ENCODE assay signal across 16 cellular contexts in genomic region chr11:19393941-19394340, GRCh38.
A peak's percentile ranks its signal among the peaks of the same experiment; 100 is the strongest.
DNase-seq lines count a peak whose midpoint lies in the region; TF ChIP-seq lines count a peak whose summit lies in the region.
"Had no signal": no experiment of that assay in that cellular context is flagged by ENCODE, and none has a peak within 500 bp of the region (broad histone marks: within the 10 kb centered on the region; RNA-seq: fewer than 3 reads in every experiment).

No MANE protein-coding gene starts in this region.

- DNase-seq in AG10803 (ENCODE audit: low read depth) (peak; percentile 61), HT1080 (ENCODE audit: low read depth) (peak; percentile 30), choroid plexus epithelial cell (ENCODE audit: low read depth) (peak; percentile 53), iris pigment epithelial cell (ENCODE audit: low read depth) (peak; percentile 46), HT-29 (ENCODE audit: low spot score) (no peak), C1 segment of cervical spinal cord (lab: John Stamatoyannopoulos, UW) (no peak), occipital lobe (lab: John Stamatoyannopoulos, UW) (no peak)
- no peak for DNase-seq in stimulated activated CD4-positive, alpha-beta T cell treated with anti-CD3 and anti-CD28 coated beads, Interleukin-4, amount 100 ng/mL, for 4 hours
- DNase-seq: activated CD4-positive, alpha-beta T cell treated with anti-CD3 and anti-CD28 coated beads, Interleukin-2, amount 50 U/mL, for 1 hour; aorta; CD8-positive, alpha-beta memory T cell; DMS79; NCI-H1417; NCI-H774; SIG-M5 had no signal

- no peak for TF ChIP-seq CTCF in AG10803 (conservative IDR thresholded peaks at IDR 0.05; ENCODE audit: low read length)
- no peak for TF ChIP-seq CTCF in choroid plexus epithelial cell (conservative IDR thresholded peaks at IDR 0.05; ENCODE audit: low read depth, low read length)

- H3K4me3 ChIP-seq in AG10803 (ENCODE audit: low read length): no peak overlapping the region
- no peak overlapping the region for H3K4me3 ChIP-seq in choroid plexus epithelial cell (ENCODE audit: low read depth, low read length)
- H3K4me3 ChIP-seq: thoracic aorta had no signal

Comparison
In these comparisons a context has a peak if more than half of its experiments do, and no peak if none do; other contexts are left out.
1. DNase-seq: peak in AG10803 (single experiment), HT1080 (single experiment), choroid plexus epithelial cell (single experiment) and iris pigment epithelial cell (single experiment); none in HT-29 (single experiment), stimulated activated CD4-positive, alpha-beta T cell treated with anti-CD3 and anti-CD28 coated beads, Interleukin-4, amount 100 ng/mL, for 4 hours (0 of 2), C1 segment of cervical spinal cord (0 of 14) and occipital lobe (single experiment).